In the genomic region with DNA sequence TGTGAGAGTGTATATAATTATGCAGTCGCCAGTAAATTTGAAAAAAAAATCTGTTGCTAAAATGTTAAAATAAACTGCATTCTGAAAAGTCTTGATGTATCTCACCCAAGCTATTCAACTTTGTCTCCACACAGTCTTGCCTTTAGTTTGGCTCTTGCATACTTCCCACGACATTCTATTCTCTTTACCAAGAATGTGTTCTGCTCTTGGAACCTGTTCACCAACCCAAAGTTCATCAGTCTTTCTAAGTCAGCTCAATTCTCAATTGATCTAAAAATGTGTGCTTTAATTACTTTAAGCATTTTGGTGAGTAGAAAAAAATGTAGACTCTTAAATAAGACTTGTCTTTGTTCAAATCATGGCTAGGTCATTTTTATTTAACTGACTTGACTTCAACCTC, we compare ENCODE assay signal across 20 cellular contexts.
"Had no signal": no experiment of that assay in that cellular context is flagged by ENCODE, and none has a peak within 500 bp of the region (broad histone marks: within the 10 kb centered on the region; RNA-seq: fewer than 3 reads in every experiment).

No MANE protein-coding gene starts in this region.

- DNase-seq: KBM-7, NCI-H1092, NCI-H1105 treated with DMSO at 0.1 percent for 48 hours, NCI-H1417 treated with DMSO at 0.1 percent for 48 hours, NCI-H146, NCI-H1694 treated with DMSO at 0.1 percent for 48 hours, NCI-H1930, NCI-H2081, NCI-H2171, NCI-H226, NCI-H446, NCI-H510A, NCI-H524 treated with DMSO at 0.1 percent for 48 hours, NCI-H69, NCI-H774, SHP77, SK-N-SH had no signal

- H3K27ac ChIP-seq: HL-60, RWPE1 had no signal

- FAIRE-seq: HTR-8/SVneo had no signal
